ENCODE assay signal across 8 cellular contexts in the genomic region with DNA sequence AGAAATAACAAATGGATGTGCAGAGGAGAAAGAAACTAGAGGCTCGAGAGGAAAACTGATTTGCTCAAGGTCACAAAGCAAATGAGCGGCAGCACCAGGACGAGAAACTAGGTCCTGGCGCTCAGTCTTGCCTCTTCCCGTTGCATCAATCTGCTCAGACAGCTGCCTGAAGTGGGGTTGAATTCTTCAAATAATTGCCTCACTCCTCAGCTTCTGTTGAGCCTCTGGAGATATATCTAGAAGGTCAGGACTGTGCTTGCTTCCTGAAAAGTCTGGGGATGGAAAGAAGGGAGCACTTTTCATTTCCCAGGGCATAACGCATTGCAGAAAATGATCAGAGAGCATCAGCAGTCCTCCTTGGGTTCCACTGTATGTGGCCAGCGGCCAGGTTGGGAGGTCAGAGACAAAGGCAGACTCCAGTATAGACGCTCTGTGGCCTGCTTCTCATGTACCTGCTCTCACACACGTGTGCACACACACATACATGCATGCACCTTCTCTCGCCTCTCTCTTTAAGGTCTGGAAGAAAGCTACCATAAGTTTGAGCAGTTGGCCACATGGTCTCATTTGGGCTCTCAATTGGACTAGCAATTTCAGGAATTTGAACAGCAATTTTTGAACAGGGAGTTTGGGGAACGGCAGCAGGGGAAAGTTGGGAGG.
DNase-seq lines count a peak whose midpoint lies in the region; ATAC-seq and TF ChIP-seq lines count a peak whose summit lies in the region.
"Had no signal": no experiment of that assay in that cellular context is flagged by ENCODE, and none has a peak within 500 bp of the region (broad histone marks: within the 10 kb centered on the region; RNA-seq: fewer than 3 reads in every experiment).

No MANE protein-coding gene starts in this region.

- 83 to 88% methylated on average over 11 of the region's 11 CpGs for WGBS in lower leg skin, 2 donors

- BruUV-seq in PC-3 (replicated peaks; lab: Mats Ljungman, UMichigan) = no TSS peak

- ATAC-seq in GM19023 (IDR thresholded peaks at IDR 0.05; ENCODE audit: unreplicated experiment) (peak; percentile 16), HG02840 (IDR thresholded peaks at IDR 0.05; ENCODE audit: low FRiP score, unreplicated experiment) (peak; percentile 19), PC-3 (no peak)
- ATAC-seq in naive thymus-derived CD4-positive, alpha-beta T cell = peak; percentile 1

- no peak overlapping the region for H3K4me3 ChIP-seq in PC-3 (ENCODE audit: low read length)
- H3K4me3 ChIP-seq in naive thymus-derived CD4-positive, alpha-beta T cell (ENCODE audit: low read length) = no peak overlapping the region
- no peak overlapping the region for H3K4me3 ChIP-seq in vagina
- H3K4me3 ChIP-seq in lower leg skin (ENCODE audit: low read depth, poor library complexity, severe bottlenecking) = no peak overlapping the region
- H3K4me3 ChIP-seq: thoracic aorta had no signal

- TF ChIP-seq CTCF in PC-3 (conservative IDR thresholded peaks at IDR 0.05; ENCODE audit: low read depth, low read length) (no peak), vagina (IDR thresholded peaks at IDR 0.05) (no peak), lower leg skin (IDR thresholded peaks at IDR 0.05) (no peak)

- H3K4me1 ChIP-seq in PC-3 (ENCODE audit: insufficient read depth, low read length) (peaks cover 61% of the 10 kb centered on the region), vagina (peaks cover 28% of the 10 kb centered on the region)
- H3K4me1 ChIP-seq in naive thymus-derived CD4-positive, alpha-beta T cell (ENCODE audit: control insufficient read depth in 2 of 2, insufficient read depth in 2 of 2, low read length in 2 of 2) = peaks cover 14 to 35% of the 10 kb centered on the region in 2 donors

- DNase-seq in PC-3 (no peak), vagina (ENCODE audit: extremely low spot score in 2 of 2) (no peak), lower leg skin (ENCODE audit: low spot score in 2 of 2) (no peak), CD1c-positive myeloid dendritic cell (ENCODE audit: extremely low spot score) (no peak)
- no peak for DNase-seq in naive thymus-derived CD4-positive, alpha-beta T cell

- H3K9me3 ChIP-seq in PC-3 (ENCODE audit: low read length) (no peaks in the 10 kb centered on the region), vagina (no peaks in the 10 kb centered on the region)
- no peaks in the 10 kb centered on the region for H3K9me3 ChIP-seq in naive thymus-derived CD4-positive, alpha-beta T cell (ENCODE audit: control insufficient read depth in 2 of 3, low read length in 3 of 3)
- H3K9me3 ChIP-seq: thoracic aorta had no signal

- no peaks in the 10 kb centered on the region for H4K20me1 ChIP-seq in PC-3 (ENCODE audit: low read length)

- no peaks in the 10 kb centered on the region for H3K9me3 Mint-ChIP-seq in naive thymus-derived CD4-positive, alpha-beta T cell

- H3K9ac ChIP-seq in PC-3 (ENCODE audit: low read length) = peak overlapping the region; percentile 75

- H3K27me3 ChIP-seq in PC-3 (ENCODE audit: low read length) (no peaks in the 10 kb centered on the region), vagina (no peaks in the 10 kb centered on the region)
- no peaks in the 10 kb centered on the region for H3K27me3 ChIP-seq in naive thymus-derived CD4-positive, alpha-beta T cell (ENCODE audit: control insufficient read depth in 2 of 2, insufficient read depth in 2 of 2, low read length in 2 of 2)

- intact Hi-C loops in PC-3 (cut with micrococcal nuclease) = loop anchor here (1.0 to 5.0 kb wide), 4 partner anchors 15 to 153 kb away; a partner anchor contains a TSS
- intact Hi-C loops in naive thymus-derived CD4-positive, alpha-beta T cell (cut with micrococcal nuclease) = loop anchor here (1.0 to 10.0 kb wide), 14 partner anchors 12 to 451 kb away; a partner anchor contains a TSS
- intact Hi-C loops in vagina (cut with DNase I) = no loop called here
- intact Hi-C loops in lower leg skin (cut with DNase I; ENCODE audit: low total_unique reads) = no loop called here

- H3K27me3 Mint-ChIP-seq in naive thymus-derived CD4-positive, alpha-beta T cell = no peaks in the 10 kb centered on the region

- peak overlapping the region in 8 of 10 donors; percentile 13 to 71 (median 26) for H3K4me3 Mint-ChIP-seq in naive thymus-derived CD4-positive, alpha-beta T cell

- POLR2A ChIA-PET in PC-3 (lab: Charles Lee; ENCODE audit: unreplicated experiment) = interaction anchor here (0.5 to 1.3 kb wide), 7 partner anchors 15 to 109 kb away, joined by 3 to 7 read pairs (median 3); a partner anchor contains a TSS
- POLR2A ChIA-PET in naive thymus-derived CD4-positive, alpha-beta T cell (lab: Charles Lee) = interaction anchor here (1.5 kb wide), 1 partner anchor 27 kb away, joined by 3 read pairs; no protein-coding TSS in a partner anchor

- H2AFZ ChIP-seq in PC-3 (ENCODE audit: low read length) = no peak overlapping the region

- H3F3A ChIP-seq in PC-3 (ENCODE audit: low read length, unreplicated experiment) = peaks cover 4% of the 10 kb centered on the region

- H3K36me3 Mint-ChIP-seq in naive thymus-derived CD4-positive, alpha-beta T cell = no peaks in the 10 kb centered on the region

- H3K9me2 ChIP-seq in PC-3 (replicated peaks; ENCODE audit: low read length) = no peaks in the 10 kb centered on the region

- TF ChIP-seq POLR2A in vagina (IDR thresholded peaks at IDR 0.05) = no peak
- TF ChIP-seq POLR2A in lower leg skin (IDR thresholded peaks at IDR 0.05) = no peak

- H3K36me3 ChIP-seq in PC-3 (ENCODE audit: low read depth, low read length) (no peaks in the 10 kb centered on the region), vagina (no peaks in the 10 kb centered on the region)
- H3K36me3 ChIP-seq in naive thymus-derived CD4-positive, alpha-beta T cell (ENCODE audit: control insufficient read depth in 2 of 3, insufficient read depth in 3 of 3, low read length in 3 of 3) = no peaks in the 10 kb centered on the region
- H3K36me3 ChIP-seq: thoracic aorta had no signal

- CTCF ChIA-PET in PC-3 (lab: Charles Lee) = interaction anchor here (0.6 to 0.9 kb wide), 2 partner anchors 58 to 136 kb away, joined by 3 to 4 read pairs; no protein-coding TSS in a partner anchor
- CTCF ChIA-PET in naive thymus-derived CD4-positive, alpha-beta T cell (lab: Charles Lee) = no interaction called here

- H3K27ac Mint-ChIP-seq in naive thymus-derived CD4-positive, alpha-beta T cell = peak overlapping the region in 8 of 9 donors; percentile 20 to 88 (median 62)

- H3K4me1 Mint-ChIP-seq in naive thymus-derived CD4-positive, alpha-beta T cell = peaks cover 19 to 63% (median 22%) of the 10 kb centered on the region in 7 donors

- H3K79me2 ChIP-seq in PC-3 (ENCODE audit: low read length) = no peaks in the 10 kb centered on the region

- H3K27ac ChIP-seq in PC-3 (ENCODE audit: low read length) = peak overlapping the region; percentile 96
- no peak overlapping the region for H3K27ac ChIP-seq in naive thymus-derived CD4-positive, alpha-beta T cell (ENCODE audit: low read depth, low read length)
- no peak overlapping the region for H3K27ac ChIP-seq in vagina
- H3K27ac ChIP-seq: thoracic aorta had no signal

- peak overlapping the region; percentile 29; the same call in 1 of the 2 replicates for H3K4me2 ChIP-seq in PC-3 (ENCODE audit: low read length)

Comparison
In these comparisons a context has a peak if more than half of its experiments do, and no peak if none do; other contexts are left out.
1. intact Hi-C loops: an anchor here in PC-3 (1.0 to 5.0 kb wide) and naive thymus-derived CD4-positive, alpha-beta T cell (1.0 to 10.0 kb wide); none called in vagina and lower leg skin.